In genomic region chrX:69163936-69164741, GRCh38 we compare ENCODE assay signal across 8 cellular contexts. TPM values are rescaled to one million over a fixed set of nuclear protein-coding genes. Genes with fewer than 3 reads are reported as not detected.
DNase-seq lines count a peak whose midpoint lies in the region; ATAC-seq and TF ChIP-seq lines count a peak whose summit lies in the region.

No MANE protein-coding gene starts in this region.

- intact Hi-C loops in spleen (cut with DNase I; ENCODE audit: low total_unique reads) = no loop called here

- 15 to 44% (median 20%) methylated on average over 21 to 23 of the region's 23 CpGs for WGBS in spleen, 5 donors

- H3K36me3 ChIP-seq in spleen = peaks cover 0 to 19% (median 0%) of the 10 kb centered on the region in 6 donors

- H3K27ac ChIP-seq in spleen = peak overlapping the region in 6 of 8 donors; percentile 72 to 86 (median 80)

- peak; percentile 73 for ATAC-seq in GM18505 (IDR thresholded peaks at IDR 0.05; ENCODE audit: unreplicated experiment)
- peak; percentile 62 for ATAC-seq in HG03139 (IDR thresholded peaks at IDR 0.05; ENCODE audit: unreplicated experiment)
- ATAC-seq in GM18520 (IDR thresholded peaks at IDR 0.05; ENCODE audit: unreplicated experiment) = no peak

- in situ Hi-C loops in astrocyte of the spinal cord (cut with HindIII; ENCODE audit: low sequenced_read_pairs) = no loop called here

- TF ChIP-seq POLR2A in GM18505 (IDR thresholded peaks at IDR 0.05; ENCODE audit: borderline replicate concordance, extremely low read depth, insufficient read depth, insufficient read length) (no peak), spleen (IDR thresholded peaks at IDR 0.05) (no peak)

- H3K4me3 ChIP-seq in astrocyte of the spinal cord (ENCODE audit: low read depth, low read length) (peak overlapping the region; percentile 69), iPS-18c (ENCODE audit: insufficient read depth, low read depth, low read length) (peak overlapping the region; percentile 12), spleen (peak overlapping the region; percentile 54 to 80 (median 56))

- peaks cover 0 to 25% (median 0%) of the 10 kb centered on the region in 6 donors for H3K4me1 ChIP-seq in spleen

- H3K27me3 ChIP-seq in spleen (replicated peaks in 1 of 7) = peaks cover 0 to 16% (median 0%) of the 10 kb centered on the region in 7 donors

- TF ChIP-seq CTCF in astrocyte of the spinal cord (IDR thresholded peaks at IDR 0.05; ENCODE audit: low read depth, low read length) (no peak), spleen (IDR thresholded peaks at IDR 0.05 in 8 of 11, conservative IDR thresholded peaks at IDR 0.05 in 3 of 11) (no peak)

- DNase-seq in T-helper 2 cell (peak; percentile 8 to 88 (median 36)), astrocyte of the spinal cord (ENCODE audit: low read depth, low spot score) (no peak), spleen (peak; percentile 82), GOT3 (lab: John Stamatoyannopoulos, UW) (no peak)

- no peaks in the 10 kb centered on the region for H3K9me3 ChIP-seq in iPS-18c (ENCODE audit: control insufficient read depth, insufficient read depth, low read length)
- peaks cover 0 to 6% (median 0%) of the 10 kb centered on the region in 8 donors for H3K9me3 ChIP-seq in spleen

RNA-seq across cellular contexts. Expression of gene PJA1, which starts 1.1 kb away (rescaled TPM):
- 10 to 100 TPM; 13.2 to 22.2 (median 15.8) TPM for total RNA-seq in spleen
- polyA plus RNA-seq in spleen = 10 to 100 TPM in 1 of 3 donors, 1 to 10 TPM in 2; 8.6 to 10.1 (median 9.1) TPM

Comparison
In these comparisons a context has a peak if more than half of its experiments do, and no peak if none do; other contexts are left out.
1. DNase-seq: peak in T-helper 2 cell (5 of 5) and spleen (single experiment); none in astrocyte of the spinal cord (single experiment) and GOT3 (single experiment).
2. H3K4me3 ChIP-seq: peak in every context shown above with its lines; median percentile 69 in astrocyte of the spinal cord; 56 in spleen; 12 in iPS-18c.